Comparison of ENCODE assay signal across 34 cellular contexts in the genomic region with DNA sequence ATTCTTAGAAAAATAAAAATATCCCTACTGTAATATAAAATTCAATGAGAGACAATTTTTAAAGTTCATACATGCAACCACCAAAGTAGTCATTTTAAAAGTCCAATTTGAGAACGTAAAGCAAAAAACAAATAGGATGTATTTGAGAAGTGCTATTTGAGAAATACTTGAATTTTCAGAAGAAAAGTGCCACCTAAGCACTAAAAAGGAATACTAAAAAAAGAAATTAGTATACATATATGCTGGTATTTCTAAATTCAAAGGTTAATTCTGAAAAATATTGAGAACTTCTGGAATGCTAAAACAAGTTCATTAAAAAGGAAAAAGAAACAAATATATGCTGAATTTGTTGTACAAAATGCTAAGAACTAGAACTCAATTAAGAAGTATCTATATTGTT.
"Had no signal": no experiment of that assay in that cellular context is flagged by ENCODE, and none has a peak within 500 bp of the region (broad histone marks: within the 10 kb centered on the region; RNA-seq: fewer than 3 reads in every experiment).

No MANE protein-coding gene starts in this region.

- H3K27me3 ChIP-seq: MG63 had no signal

- H3K36me3 ChIP-seq: MG63 had no signal

- H3K4me3 ChIP-seq: MG63 had no signal

- DNase-seq: MG63, MV-4-11, NCI-H1048, NCI-H1092, NCI-H1092 treated with DMSO at 0.1 percent for 48 hours, NCI-H1105, NCI-H1105 treated with DMSO at 0.1 percent for 48 hours, NCI-H1417, NCI-H1417 treated with DMSO at 0.1 percent for 48 hours, NCI-H1436, NCI-H1436 treated with DMSO at 0.1 percent for 48 hours, NCI-H146, NCI-H1694, NCI-H1694 treated with DMSO at 0.1 percent for 48 hours, NCI-H187, NCI-H187 treated with DMSO at 0.1 percent for 48 hours, NCI-H1930, NCI-H2029, NCI-H2029 treated with DMSO at 0.1 percent for 48 hours, NCI-H2081, NCI-H2081 treated with DMSO at 0.1 percent for 48 hours, NCI-H2107, NCI-H2171, NCI-H2171 treated with DMSO at 0.1 percent for 48 hours, NCI-H2227 treated with DMSO at 0.1 percent for 48 hours, NCI-H226, NCI-H345, NCI-H446, NCI-H446 treated with DMSO at 0.1 percent for 48 hours, NCI-H510A, NCI-H510A treated with DMSO at 0.1 percent for 48 hours, NCI-H524, NCI-H524 treated with DMSO at 0.1 percent for 48 hours, NCI-H526 had no signal
